9 cellular contexts compared by ENCODE assay signal in the genomic region with DNA sequence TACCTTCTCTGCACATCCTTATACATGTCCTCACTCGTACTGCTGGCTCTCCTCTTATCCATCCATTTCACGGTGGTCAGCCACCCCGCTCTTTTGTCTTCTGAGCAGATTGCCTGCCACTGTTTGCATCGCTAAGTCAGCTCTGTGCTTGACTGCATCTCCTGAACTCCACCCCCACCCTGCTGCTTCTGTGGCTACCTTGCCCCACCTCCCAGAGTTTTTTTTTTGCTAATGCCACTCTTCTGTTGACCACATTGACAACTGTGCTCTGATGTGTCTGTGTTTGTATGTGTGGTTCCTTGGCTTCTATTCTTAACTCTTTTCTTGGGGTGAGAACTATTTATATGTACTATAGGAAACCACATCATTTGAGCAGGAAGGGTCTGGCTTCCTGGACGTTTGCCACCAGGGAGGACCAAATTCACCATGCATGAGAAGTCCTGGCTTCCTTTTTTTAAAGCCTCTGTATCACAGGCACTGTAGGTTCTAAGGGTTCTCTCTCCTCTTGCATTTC. TPM values are rescaled to one million over a fixed set of nuclear protein-coding genes. Genes with fewer than 3 reads are reported as not detected.
A peak's percentile ranks its signal among the peaks of the same experiment; 100 is the strongest.
DNase-seq lines count a peak whose midpoint lies in the region; ATAC-seq and TF ChIP-seq lines count a peak whose summit lies in the region.
"Had no signal": no experiment of that assay in that cellular context is flagged by ENCODE, and none has a peak within 500 bp of the region (broad histone marks: within the 10 kb centered on the region; RNA-seq: fewer than 3 reads in every experiment).

No MANE protein-coding gene starts in this region.

- TF ChIP-seq EP300 in transverse colon (IDR thresholded peaks at IDR 0.05; ENCODE audit: low read depth) = no peak

- in situ Hi-C loops in KBM-7 (cut with MboI; ENCODE audit: low pct_unique_long_range_greater_than_20kb, low sequenced_read_pairs) = no loop called here
- in situ Hi-C loops in transverse colon (cut with MboI; ENCODE audit: low pct_ligation_motif_present in 1 of 4, low pct_unique_long_range_greater_than_20kb in 1 of 4, low sequenced_read_pairs in 3 of 4) = no loop called here

- H3K4me3 ChIP-seq in transverse colon = no peak overlapping the region
- H3K4me3 ChIP-seq: SJSA1 had no signal

- intact Hi-C loops in transverse colon (cut with DNase I; ENCODE audit: low total_unique reads) = no loop called here

- H3K27ac ChIP-seq in transverse colon = peak overlapping the region in 1 of 4 donors; percentile 7
- H3K27ac ChIP-seq: SJSA1 had no signal

- ATAC-seq in GM18508 (IDR thresholded peaks at IDR 0.05; ENCODE audit: insufficient read depth, unreplicated experiment) = peak; percentile 61
- ATAC-seq in GM21717 (IDR thresholded peaks at IDR 0.05; ENCODE audit: unreplicated experiment) = peak; percentile 72

- no peaks in the 10 kb centered on the region for H3K36me3 ChIP-seq in transverse colon
- H3K36me3 ChIP-seq: SJSA1 had no signal

- DNase-seq in KBM-7 (peak; percentile 100), dermis blood vessel endothelial cell (peak; percentile 92), transverse colon (peak; percentile 69), NCI-H1105 (lab: John Stamatoyannopoulos, UW) (no peak)
- DNase-seq in stimulated activated naive CD4-positive, alpha-beta T cell treated with Interleukin-2 at 50 U/mL for 16 hours (lab: John Stamatoyannopoulos, UW) = no peak
- DNase-seq in activated naive CD4-positive, alpha-beta T cell treated with anti-CD3 and anti-CD28 coated beads, Interleukin-2, amount 50 U/mL, for 16 hours = no peak

- 34 to 52% methylated on average over 3 to 5 of the region's 5 CpGs for WGBS in transverse colon (ENCODE audit: low coverage in 1 of 2), 2 donors

- no peak for TF ChIP-seq POLR2A in transverse colon (IDR thresholded peaks at IDR 0.05)

- peaks cover 0 to 3% (median 0%) of the 10 kb centered on the region in 4 donors for H3K4me1 ChIP-seq in transverse colon
- H3K4me1 ChIP-seq: SJSA1 had no signal

- TF ChIP-seq CTCF in transverse colon (IDR thresholded peaks at IDR 0.05) = no peak

- H3K9me3 ChIP-seq in transverse colon = no peaks in the 10 kb centered on the region
- H3K9me3 ChIP-seq: SJSA1 had no signal

- H3K27me3 ChIP-seq in transverse colon = no peaks in the 10 kb centered on the region

RNA-seq across cellular contexts. Expression of a gene that starts 12.8 kb away (rescaled TPM):
- total RNA-seq in dermis blood vessel endothelial cell (76.1 and 109 TPM in 2 replicates), transverse colon (10 to 100 TPM; 11.1 to 40.8 (median 32.7) TPM)

Comparison
In these comparisons a context has a peak if more than half of its experiments do, and no peak if none do; other contexts are left out.
1. DNase-seq: peak in KBM-7 (single experiment), dermis blood vessel endothelial cell (single experiment) and transverse colon (single experiment); none in stimulated activated naive CD4-positive, alpha-beta T cell treated with Interleukin-2 at 50 U/mL for 16 hours (single experiment), activated naive CD4-positive, alpha-beta T cell treated with anti-CD3 and anti-CD28 coated beads, Interleukin-2, amount 50 U/mL, for 16 hours (single experiment) and NCI-H1105 (single experiment).